Comparison of ENCODE assay signal across 1 cellular context in the genomic region with DNA sequence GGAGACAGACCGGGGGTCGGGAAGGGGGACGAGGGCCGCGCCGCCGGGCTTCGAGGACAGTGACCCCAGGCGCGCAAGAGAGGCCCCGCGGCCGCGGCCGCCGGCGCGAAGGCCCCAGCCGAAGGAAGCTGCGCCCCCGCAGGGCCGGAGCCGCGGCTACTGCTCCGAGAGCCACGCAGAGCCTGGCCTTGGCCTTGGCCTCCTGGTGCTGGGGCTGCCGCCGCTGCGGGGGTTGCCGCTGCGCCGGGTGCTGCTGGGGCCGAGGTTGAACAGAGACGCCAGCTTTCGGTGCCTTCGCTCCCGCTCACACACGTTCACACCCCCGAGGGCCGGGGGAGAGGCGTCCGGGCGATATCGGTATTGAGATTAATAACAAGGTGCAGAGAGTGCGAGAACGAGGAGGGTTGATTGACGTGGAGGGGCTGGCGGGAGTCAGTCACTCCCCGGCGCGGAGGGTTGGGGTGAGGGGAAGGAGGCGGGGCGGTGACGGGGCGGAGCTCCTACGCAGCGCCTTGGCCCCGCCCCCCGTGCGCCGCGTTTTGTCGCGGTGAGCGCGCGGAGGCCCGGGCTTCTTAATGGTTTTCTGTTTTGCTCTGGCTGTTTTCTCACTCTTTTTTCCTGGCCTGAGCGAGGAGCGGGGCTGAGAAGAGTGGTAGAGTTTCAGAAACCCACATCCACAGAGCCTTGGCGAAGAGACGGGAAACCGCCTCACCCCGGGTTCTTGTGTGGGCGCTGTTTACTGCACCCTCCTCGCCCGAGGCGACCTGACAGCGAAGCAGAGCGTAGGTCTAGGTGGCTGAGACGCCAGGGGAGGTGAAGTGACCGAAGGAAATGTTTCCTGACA.
TF ChIP-seq lines count a peak whose summit lies in the region.

No MANE protein-coding gene starts in this region.

TF ChIP-seq in HEK293, 187 proteins besides CTCF, POLR2A, EP300 and RAD21 (continued from another document and continues in another):
- 0 out of 2 replicates have a peak, but pooled peaks have one; percentile 30 for TF ChIP-seq ZBTB7A (tag by site-specific recombination; IDR thresholded peaks at IDR 0.05; ENCODE audit: low read depth)
- TF ChIP-seq ZNF112 (tag by site-specific recombination; IDR thresholded peaks at IDR 0.05): no peak
- TF ChIP-seq, protein P1, sequence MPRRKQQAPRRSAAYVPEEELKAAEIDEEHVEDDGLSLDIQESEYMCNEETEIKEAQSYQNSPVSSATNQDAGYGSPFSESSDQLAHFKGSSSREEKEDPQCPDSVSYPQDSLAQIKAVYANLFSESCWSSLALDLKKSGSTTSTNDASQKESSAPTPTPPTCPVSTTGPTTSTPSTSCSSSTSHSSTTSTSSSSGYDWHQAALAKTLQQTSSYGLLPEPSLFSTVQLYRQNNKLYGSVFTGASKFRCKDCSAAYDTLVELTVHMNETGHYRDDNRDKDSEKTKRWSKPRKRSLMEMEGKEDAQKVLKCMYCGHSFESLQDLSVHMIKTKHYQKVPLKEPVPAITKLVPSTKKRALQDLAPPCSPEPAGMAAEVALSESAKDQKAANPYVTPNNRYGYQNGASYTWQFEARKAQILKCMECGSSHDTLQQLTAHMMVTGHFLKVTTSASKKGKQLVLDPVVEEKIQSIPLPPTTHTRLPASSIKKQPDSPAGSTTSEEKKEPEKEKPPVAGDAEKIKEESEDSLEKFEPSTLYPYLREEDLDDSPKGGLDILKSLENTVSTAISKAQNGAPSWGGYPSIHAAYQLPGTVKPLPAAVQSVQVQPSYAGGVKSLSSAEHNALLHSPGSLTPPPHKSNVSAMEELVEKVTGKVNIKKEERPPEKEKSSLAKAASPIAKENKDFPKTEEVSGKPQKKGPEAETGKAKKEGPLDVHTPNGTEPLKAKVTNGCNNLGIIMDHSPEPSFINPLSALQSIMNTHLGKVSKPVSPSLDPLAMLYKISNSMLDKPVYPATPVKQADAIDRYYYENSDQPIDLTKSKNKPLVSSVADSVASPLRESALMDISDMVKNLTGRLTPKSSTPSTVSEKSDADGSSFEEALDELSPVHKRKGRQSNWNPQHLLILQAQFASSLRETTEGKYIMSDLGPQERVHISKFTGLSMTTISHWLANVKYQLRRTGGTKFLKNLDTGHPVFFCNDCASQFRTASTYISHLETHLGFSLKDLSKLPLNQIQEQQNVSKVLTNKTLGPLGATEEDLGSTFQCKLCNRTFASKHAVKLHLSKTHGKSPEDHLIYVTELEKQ (tag by site-specific recombination; IDR thresholded peaks at IDR 0.05; ENCODE audit: borderline replicate concordance): peak; percentile 82
- TF ChIP-seq OSR2 (tag by site-specific recombination; IDR thresholded peaks at IDR 0.05): peak; percentile 27; the same call in 1 of the 2 replicates
- TF ChIP-seq, protein P2, sequence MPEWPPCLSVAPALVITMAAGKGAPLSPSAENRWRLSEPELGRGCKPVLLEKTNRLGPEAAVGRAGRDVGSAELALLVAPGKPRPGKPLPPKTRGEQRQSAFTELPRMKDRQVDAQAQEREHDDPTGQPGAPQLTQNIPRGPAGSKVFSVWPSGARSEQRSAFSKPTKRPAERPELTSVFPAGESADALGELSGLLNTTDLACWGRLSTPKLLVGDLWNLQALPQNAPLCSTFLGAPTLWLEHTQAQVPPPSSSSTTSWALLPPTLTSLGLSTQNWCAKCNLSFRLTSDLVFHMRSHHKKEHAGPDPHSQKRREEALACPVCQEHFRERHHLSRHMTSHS (tag by site-specific recombination; IDR thresholded peaks at IDR 0.05): no peak
- TF ChIP-seq ZFHX2 (tag by site-specific recombination; conservative IDR thresholded peaks at IDR 0.05): peak; percentile 57; the same call in 1 of the 2 replicates
- peak; percentile 7; the same call in 1 of the 2 replicates for TF ChIP-seq ZNF423 (tag by site-specific recombination; IDR thresholded peaks at IDR 0.05)
- no peak for TF ChIP-seq ZNF621 (tag by site-specific recombination; IDR thresholded peaks at IDR 0.05)
- TF ChIP-seq, protein P3, sequence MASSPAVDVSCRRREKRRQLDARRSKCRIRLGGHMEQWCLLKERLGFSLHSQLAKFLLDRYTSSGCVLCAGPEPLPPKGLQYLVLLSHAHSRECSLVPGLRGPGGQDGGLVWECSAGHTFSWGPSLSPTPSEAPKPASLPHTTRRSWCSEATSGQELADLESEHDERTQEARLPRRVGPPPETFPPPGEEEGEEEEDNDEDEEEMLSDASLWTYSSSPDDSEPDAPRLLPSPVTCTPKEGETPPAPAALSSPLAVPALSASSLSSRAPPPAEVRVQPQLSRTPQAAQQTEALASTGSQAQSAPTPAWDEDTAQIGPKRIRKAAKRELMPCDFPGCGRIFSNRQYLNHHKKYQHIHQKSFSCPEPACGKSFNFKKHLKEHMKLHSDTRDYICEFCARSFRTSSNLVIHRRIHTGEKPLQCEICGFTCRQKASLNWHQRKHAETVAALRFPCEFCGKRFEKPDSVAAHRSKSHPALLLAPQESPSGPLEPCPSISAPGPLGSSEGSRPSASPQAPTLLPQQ (tag by site-specific recombination; IDR thresholded peaks at IDR 0.05): no peak
- TF ChIP-seq ZNF777 (tag by site-specific recombination; IDR thresholded peaks at IDR 0.05; ENCODE audit: borderline replicate concordance): no peak
- peak; percentile 74 for TF ChIP-seq EGR2 (tag by site-specific recombination; IDR thresholded peaks at IDR 0.05; ENCODE audit: low read depth)
- TF ChIP-seq IKZF3 (tag by site-specific recombination; IDR thresholded peaks at IDR 0.05): no peak
- TF ChIP-seq, protein P4, sequence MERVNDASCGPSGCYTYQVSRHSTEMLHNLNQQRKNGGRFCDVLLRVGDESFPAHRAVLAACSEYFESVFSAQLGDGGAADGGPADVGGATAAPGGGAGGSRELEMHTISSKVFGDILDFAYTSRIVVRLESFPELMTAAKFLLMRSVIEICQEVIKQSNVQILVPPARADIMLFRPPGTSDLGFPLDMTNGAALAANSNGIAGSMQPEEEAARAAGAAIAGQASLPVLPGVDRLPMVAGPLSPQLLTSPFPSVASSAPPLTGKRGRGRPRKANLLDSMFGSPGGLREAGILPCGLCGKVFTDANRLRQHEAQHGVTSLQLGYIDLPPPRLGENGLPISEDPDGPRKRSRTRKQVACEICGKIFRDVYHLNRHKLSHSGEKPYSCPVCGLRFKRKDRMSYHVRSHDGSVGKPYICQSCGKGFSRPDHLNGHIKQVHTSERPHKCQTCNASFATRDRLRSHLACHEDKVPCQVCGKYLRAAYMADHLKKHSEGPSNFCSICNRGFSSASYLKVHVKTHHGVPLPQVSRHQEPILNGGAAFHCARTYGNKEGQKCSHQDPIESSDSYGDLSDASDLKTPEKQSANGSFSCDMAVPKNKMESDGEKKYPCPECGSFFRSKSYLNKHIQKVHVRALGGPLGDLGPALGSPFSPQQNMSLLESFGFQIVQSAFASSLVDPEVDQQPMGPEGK (tag by site-specific recombination; IDR thresholded peaks at IDR 0.05): peak; percentile 96
- no peak for TF ChIP-seq ZNF837 (tag by site-specific recombination; IDR thresholded peaks at IDR 0.05)
- peak; percentile 44; the same call in 1 of the 2 replicates for TF ChIP-seq ZNF768 (tag by site-specific recombination; IDR thresholded peaks at IDR 0.05)
- TF ChIP-seq ZNF341 (tag by site-specific recombination; IDR thresholded peaks at IDR 0.05; ENCODE audit: low read depth): peak; percentile 68
- TF ChIP-seq ZXDB (tag by site-specific recombination; IDR thresholded peaks at IDR 0.05): 0 out of 2 replicates have a peak, but pooled peaks have one; percentile 41
- TF ChIP-seq, protein P5, sequence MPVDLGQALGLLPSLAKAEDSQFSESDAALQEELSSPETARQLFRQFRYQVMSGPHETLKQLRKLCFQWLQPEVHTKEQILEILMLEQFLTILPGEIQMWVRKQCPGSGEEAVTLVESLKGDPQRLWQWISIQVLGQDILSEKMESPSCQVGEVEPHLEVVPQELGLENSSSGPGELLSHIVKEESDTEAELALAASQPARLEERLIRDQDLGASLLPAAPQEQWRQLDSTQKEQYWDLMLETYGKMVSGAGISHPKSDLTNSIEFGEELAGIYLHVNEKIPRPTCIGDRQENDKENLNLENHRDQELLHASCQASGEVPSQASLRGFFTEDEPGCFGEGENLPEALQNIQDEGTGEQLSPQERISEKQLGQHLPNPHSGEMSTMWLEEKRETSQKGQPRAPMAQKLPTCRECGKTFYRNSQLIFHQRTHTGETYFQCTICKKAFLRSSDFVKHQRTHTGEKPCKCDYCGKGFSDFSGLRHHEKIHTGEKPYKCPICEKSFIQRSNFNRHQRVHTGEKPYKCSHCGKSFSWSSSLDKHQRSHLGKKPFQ (tag by site-specific recombination; IDR thresholded peaks at IDR 0.05): peak; percentile 89
- TF ChIP-seq KLF9 (tag by site-specific recombination; IDR thresholded peaks at IDR 0.05; ENCODE audit: low read depth): peak; percentile 79
- TF ChIP-seq ZNF335 (tag by site-specific recombination; conservative IDR thresholded peaks at IDR 0.05): peak; percentile 90
- peak; percentile 71 for TF ChIP-seq KLF8 (tag by site-specific recombination; IDR thresholded peaks at IDR 0.05)
- TF ChIP-seq, protein P6, sequence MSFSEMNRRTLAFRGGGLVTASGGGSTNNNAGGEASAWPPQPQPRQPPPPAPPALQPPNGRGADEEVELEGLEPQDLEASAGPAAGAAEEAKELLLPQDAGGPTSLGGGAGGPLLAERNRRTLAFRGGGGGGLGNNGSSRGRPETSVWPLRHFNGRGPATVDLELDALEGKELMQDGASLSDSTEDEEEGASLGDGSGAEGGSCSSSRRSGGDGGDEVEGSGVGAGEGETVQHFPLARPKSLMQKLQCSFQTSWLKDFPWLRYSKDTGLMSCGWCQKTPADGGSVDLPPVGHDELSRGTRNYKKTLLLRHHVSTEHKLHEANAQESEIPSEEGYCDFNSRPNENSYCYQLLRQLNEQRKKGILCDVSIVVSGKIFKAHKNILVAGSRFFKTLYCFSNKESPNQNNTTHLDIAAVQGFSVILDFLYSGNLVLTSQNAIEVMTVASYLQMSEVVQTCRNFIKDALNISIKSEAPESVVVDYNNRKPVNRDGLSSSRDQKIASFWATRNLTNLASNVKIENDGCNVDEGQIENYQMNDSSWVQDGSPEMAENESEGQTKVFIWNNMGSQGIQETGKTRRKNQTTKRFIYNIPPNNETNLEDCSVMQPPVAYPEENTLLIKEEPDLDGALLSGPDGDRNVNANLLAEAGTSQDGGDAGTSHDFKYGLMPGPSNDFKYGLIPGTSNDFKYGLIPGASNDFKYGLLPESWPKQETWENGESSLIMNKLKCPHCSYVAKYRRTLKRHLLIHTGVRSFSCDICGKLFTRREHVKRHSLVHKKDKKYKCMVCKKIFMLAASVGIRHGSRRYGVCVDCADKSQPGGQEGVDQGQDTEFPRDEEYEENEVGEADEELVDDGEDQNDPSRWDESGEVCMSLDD (tag by site-specific recombination; IDR thresholded peaks at IDR 0.05): peak; percentile 83
- TF ChIP-seq ZNF600 (tag by site-specific recombination; IDR thresholded peaks at IDR 0.05): peak; percentile 77; the same call in 1 of the 2 replicates
- peak; percentile 88 for TF ChIP-seq SP7 (tag by site-specific recombination; IDR thresholded peaks at IDR 0.05)
- TF ChIP-seq ZNF302 (tag by site-specific recombination; IDR thresholded peaks at IDR 0.05; ENCODE audit: low read depth): no peak
- peak; percentile 89 for TF ChIP-seq WT1 (tag by site-specific recombination; IDR thresholded peaks at IDR 0.05)
- TF ChIP-seq ZNF843 (tag by site-specific recombination; IDR thresholded peaks at IDR 0.05): peak; percentile 19; the same call in 1 of the 2 replicates
- TF ChIP-seq ZNF10 (tag by site-specific recombination; IDR thresholded peaks at IDR 0.05): peak; percentile 69
- TF ChIP-seq ZBTB20 (tag by site-specific recombination; IDR thresholded peaks at IDR 0.05): peak; percentile 65; the same call in 1 of the 2 replicates
- TF ChIP-seq KLF16 (tag by site-specific recombination; IDR thresholded peaks at IDR 0.05): peak; percentile 43; the same call in 1 of the 2 replicates
- TF ChIP-seq, protein P7, sequence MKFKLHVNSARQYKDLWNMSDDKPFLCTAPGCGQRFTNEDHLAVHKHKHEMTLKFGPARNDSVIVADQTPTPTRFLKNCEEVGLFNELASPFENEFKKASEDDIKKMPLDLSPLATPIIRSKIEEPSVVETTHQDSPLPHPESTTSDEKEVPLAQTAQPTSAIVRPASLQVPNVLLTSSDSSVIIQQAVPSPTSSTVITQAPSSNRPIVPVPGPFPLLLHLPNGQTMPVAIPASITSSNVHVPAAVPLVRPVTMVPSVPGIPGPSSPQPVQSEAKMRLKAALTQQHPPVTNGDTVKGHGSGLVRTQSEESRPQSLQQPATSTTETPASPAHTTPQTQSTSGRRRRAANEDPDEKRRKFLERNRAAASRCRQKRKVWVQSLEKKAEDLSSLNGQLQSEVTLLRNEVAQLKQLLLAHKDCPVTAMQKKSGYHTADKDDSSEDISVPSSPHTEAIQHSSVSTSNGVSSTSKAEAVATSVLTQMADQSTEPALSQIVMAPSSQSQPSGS (tag by site-specific recombination; IDR thresholded peaks at IDR 0.05; ENCODE audit: low read depth): no peak
- peak; percentile 36; the same call in 1 of the 2 replicates for TF ChIP-seq KLF1 (tag by site-specific recombination; IDR thresholded peaks at IDR 0.05)
- TF ChIP-seq, protein P8, sequence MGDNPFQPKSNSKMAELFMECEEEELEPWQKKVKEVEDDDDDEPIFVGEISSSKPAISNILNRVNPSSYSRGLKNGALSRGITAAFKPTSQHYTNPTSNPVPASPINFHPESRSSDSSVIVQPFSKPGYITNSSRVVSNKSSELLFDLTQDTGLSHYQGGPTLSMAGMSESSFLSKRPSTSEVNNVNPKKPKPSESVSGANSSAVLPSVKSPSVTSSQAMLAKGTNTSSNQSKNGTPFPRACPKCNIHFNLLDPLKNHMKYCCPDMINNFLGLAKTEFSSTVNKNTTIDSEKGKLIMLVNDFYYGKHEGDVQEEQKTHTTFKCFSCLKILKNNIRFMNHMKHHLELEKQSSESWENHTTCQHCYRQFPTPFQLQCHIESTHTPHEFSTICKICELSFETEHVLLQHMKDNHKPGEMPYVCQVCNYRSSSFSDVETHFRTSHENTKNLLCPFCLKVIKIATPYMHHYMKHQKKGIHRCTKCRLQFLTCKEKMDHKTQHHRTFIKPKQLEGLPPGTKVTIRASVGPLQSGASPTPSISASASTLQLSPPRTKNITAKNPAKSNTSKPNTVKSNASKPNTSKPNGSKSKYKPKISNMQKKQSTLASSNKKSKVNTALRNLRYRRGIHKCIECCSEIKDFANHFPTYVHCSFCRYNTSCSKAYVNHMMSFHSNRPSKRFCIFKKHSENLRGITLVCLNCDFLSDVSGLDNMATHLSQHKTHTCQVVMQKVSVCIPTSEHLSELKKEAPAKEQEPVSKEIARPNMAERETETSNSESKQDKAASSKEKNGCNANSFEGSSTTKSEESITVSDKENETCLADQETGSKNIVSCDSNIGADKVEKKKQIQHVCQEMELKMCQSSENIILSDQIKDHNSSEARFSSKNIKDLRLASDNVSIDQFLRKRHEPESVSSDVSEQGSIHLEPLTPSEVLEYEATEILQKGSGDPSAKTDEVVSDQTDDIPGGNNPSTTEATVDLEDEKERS (tag by site-specific recombination; IDR thresholded peaks at IDR 0.05): no peak
- TF ChIP-seq ZNF19 (tag by site-specific recombination; IDR thresholded peaks at IDR 0.05; ENCODE audit: low read depth): no peak
- TF ChIP-seq ZIC2 (tag by site-specific recombination; IDR thresholded peaks at IDR 0.05): peak; percentile 77
- 0 out of 2 replicates have a peak, but pooled peaks have one; percentile 35 for TF ChIP-seq HOXC10 (CRISPR knock-in tag; IDR thresholded peaks at IDR 0.05)
